ENCODE assay signal across 8 cellular contexts in the genomic region with DNA sequence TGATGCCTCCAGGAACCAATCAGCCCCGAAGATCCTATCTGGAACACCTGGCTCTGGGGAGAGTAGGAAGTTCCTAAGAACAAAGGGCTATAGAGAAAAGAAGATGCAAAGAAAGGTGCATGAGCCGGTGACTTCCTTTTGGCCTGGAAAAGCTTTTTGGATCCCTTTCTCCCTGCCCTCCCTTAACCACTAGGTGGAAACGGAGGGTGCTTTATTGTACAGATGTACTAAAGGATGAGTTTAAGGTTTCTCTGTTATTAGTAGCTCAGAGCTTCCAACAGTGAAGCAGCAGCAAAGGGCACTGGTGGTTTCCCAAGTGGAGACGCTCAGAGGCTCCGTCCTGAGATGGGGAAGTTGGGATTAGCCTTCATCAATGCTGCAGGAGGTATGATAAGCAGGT. TPM values are rescaled to one million over a fixed set of nuclear protein-coding genes. Genes with fewer than 3 reads are reported as not detected.
DNase-seq lines count a peak whose midpoint lies in the region; ATAC-seq, FAIRE-seq and TF ChIP-seq lines count a peak whose summit lies in the region.

No MANE protein-coding gene starts in this region.

- H3K36me3 ChIP-seq in RWPE2 (ENCODE audit: low read depth) = no peaks in the 10 kb centered on the region
- no peaks in the 10 kb centered on the region for H3K36me3 ChIP-seq in pancreas
- H3K36me3 ChIP-seq in aorta (ENCODE audit: control insufficient read depth in 1 of 2, insufficient read depth in 2 of 2, low read length in 1 of 2) = no peaks in the 10 kb centered on the region

- FAIRE-seq in pancreas (lab: Jason Lieb, UNC) = no peak

- no peak for DNase-seq in RWPE2 (ENCODE audit: low spot score)
- peak; percentile 58 for DNase-seq in epithelial cell of esophagus (ENCODE audit: low read depth)
- DNase-seq in pancreas = no peak
- DNase-seq in stimulated activated CD4-positive, alpha-beta T cell treated with anti-CD3 and anti-CD28 coated beads, Interleukin-4, amount 100 ng/mL, for 24 hours = no peak
- no peak for DNase-seq in aorta

- ATAC-seq in GM18502 (IDR thresholded peaks at IDR 0.05; ENCODE audit: poor library complexity, unreplicated experiment) = peak; percentile 36
- peak; percentile 49 for ATAC-seq in HG03066 (IDR thresholded peaks at IDR 0.05; ENCODE audit: low read depth, unreplicated experiment)
- ATAC-seq in RWPE2 (ENCODE audit: low read depth) = peak; percentile 19; the same call in 1 of the 3 replicates
- ATAC-seq in pancreas = peak in 3 of 4 donors; percentile 69 to 79 (median 74)
- no peak for ATAC-seq in aorta (ENCODE audit: low FRiP score)

- H3K4me3 ChIP-seq in RWPE2 (ENCODE audit: severe bottlenecking) (no peak overlapping the region), epithelial cell of esophagus (ENCODE audit: low read length) (no peak overlapping the region), pancreas (no peak overlapping the region), aorta (ENCODE audit: low read length in 2 of 2) (no peak overlapping the region)

- no peak overlapping the region for H3K27ac ChIP-seq in C4-2B
- H3K27ac ChIP-seq in RWPE2 (ENCODE audit: poor library complexity, severe bottlenecking) = peak overlapping the region; percentile 82
- H3K27ac ChIP-seq in pancreas = no peak overlapping the region
- no peak overlapping the region for H3K27ac ChIP-seq in aorta (ENCODE audit: low read depth in 1 of 2, low read length in 2 of 2)

- H3K4me1 ChIP-seq in RWPE2 (ENCODE audit: insufficient read depth, poor library complexity, severe bottlenecking) = peaks cover 37% of the 10 kb centered on the region
- H3K4me1 ChIP-seq in pancreas = peaks cover 0 to 3% (median 0%) of the 10 kb centered on the region in 3 donors
- no peaks in the 10 kb centered on the region for H3K4me1 ChIP-seq in aorta (ENCODE audit: control insufficient read depth in 1 of 2, insufficient read depth in 2 of 2, low read length in 2 of 2)

- 21 to 22% methylated on average over 5 of the region's 5 CpGs for WGBS in pancreas, 2 donors
- 58 to 61% methylated on average over 5 of the region's 5 CpGs for WGBS in aorta, 2 donors

- H3K27me3 ChIP-seq in RWPE2 (ENCODE audit: insufficient read depth, poor library complexity, severe bottlenecking) (no peaks in the 10 kb centered on the region), pancreas (no peaks in the 10 kb centered on the region), aorta (ENCODE audit: control insufficient read depth in 1 of 2, insufficient read depth in 2 of 2, low read length in 1 of 2) (no peaks in the 10 kb centered on the region)

- H3K9me3 ChIP-seq in RWPE2 (ENCODE audit: severe bottlenecking) (no peaks in the 10 kb centered on the region), pancreas (no peaks in the 10 kb centered on the region), aorta (ENCODE audit: control insufficient read depth, low read length) (no peaks in the 10 kb centered on the region)

- intact Hi-C loops in pancreas (cut with DNase I) = no loop called here
- intact Hi-C loops in aorta (cut with DNase I) = no loop called here

- TF ChIP-seq CTCF in C4-2B (conservative IDR thresholded peaks at IDR 0.05) (peak; percentile 51), RWPE2 (IDR thresholded peaks at IDR 0.05; ENCODE audit: poor library complexity, severe bottlenecking) (peak; percentile 67), epithelial cell of esophagus (IDR thresholded peaks at IDR 0.05; ENCODE audit: insufficient read depth, low read depth, low read length, missing control alignments) (peak; percentile 76), pancreas (IDR thresholded peaks at IDR 0.05) (peak in 3 of 4 donors; percentile 8 to 30 (median 22))

RNA-seq across cellular contexts. Expression of a gene that starts 6.0 kb away (rescaled TPM):
- total RNA-seq in pancreas = under 1 TPM in 1 of 6 donors, not detected in 5; 0.12 TPM
- polyA plus RNA-seq in pancreas = not detected
- total RNA-seq in aorta = under 1 TPM in 1 of 2 donors, not detected in 1; 0.51 TPM
- polyA plus RNA-seq in aorta = 1 to 10 TPM in 1 of 2 donors, under 1 TPM in 1; 0.08 to 1.4 TPM

Comparison
In these comparisons a context has a peak if more than half of its experiments do, and no peak if none do; other contexts are left out.
1. CTCF ChIP-seq: peak in every context shown above with its lines; median percentile 76 in epithelial cell of esophagus; 67 in RWPE2; 51 in C4-2B; 22 in pancreas.